ENCODE assay signal across 27 cellular contexts in genomic region chr10:36516281-36516680, GRCh38.
"Had no signal": no experiment of that assay in that cellular context is flagged by ENCODE, and none has a peak within 500 bp of the region (broad histone marks: within the 10 kb centered on the region; RNA-seq: fewer than 3 reads in every experiment).

No MANE protein-coding gene starts in this region.

- H3K27ac ChIP-seq: neutrophil, pancreas, prostate gland, right atrium auricular region, right lobe of liver, sigmoid colon, stomach, thoracic aorta, thyroid gland, tibial nerve, upper lobe of left lung, vagina had no signal

- H3K36me3 ChIP-seq: neutrophil, pancreas, prostate gland, right atrium auricular region, right lobe of liver, sigmoid colon, stomach, thoracic aorta, thyroid gland, tibial nerve, upper lobe of left lung, vagina had no signal

- H3K27me3 ChIP-seq: neutrophil, pancreas, right atrium auricular region, right lobe of liver, sigmoid colon, stomach, thyroid gland, tibial nerve, upper lobe of left lung, vagina had no signal

- H3K9me3 ChIP-seq: neutrophil, pancreas, prostate gland, right lobe of liver, thoracic aorta, thyroid gland, vagina had no signal

- DNase-seq: naive thymus-derived CD8-positive, alpha-beta T cell; nephron progenitor cell; nucleus accumbens; pancreas; retina; right lobe of liver; sigmoid colon; small intestine; stimulated activated CD4-positive, alpha-beta T cell treated with anti-CD3 and anti-CD28 coated beads, Interleukin-15, amount 100 ng/mL, for 24 hours; stimulated activated CD4-positive, alpha-beta T cell treated with anti-CD3 and anti-CD28 coated beads, Interleukin-2, amount 100 ng/mL, for 24 hours; stimulated activated CD4-positive, alpha-beta T cell treated with anti-CD3 and anti-CD28 coated beads, Interleukin-2, amount 100 ng/mL, for 48 hours; stimulated activated CD4-positive, alpha-beta T cell treated with anti-CD3 and anti-CD28 coated beads, Interleukin-4, amount 100 ng/mL, for 24 hours; stimulated activated naive B cell treated with anti-CD40 and anti-IgM and Interleukin-4, amounts not matched to agents 10 μg/mL and 1 μg/mL and 100 μg/mL, for 72 hours; stimulated activated naive CD4-positive, alpha-beta T cell treated with Interleukin-2 at 50 U/mL for 16 hours; stomach; thyroid gland; trophoblast cell; upper lobe of left lung had no signal

- H3K4me3 ChIP-seq: pancreas, prostate gland, right atrium auricular region, right lobe of liver, sigmoid colon, stomach, thoracic aorta, thyroid gland, tibial nerve, upper lobe of left lung, vagina had no signal

- ATAC-seq: naive thymus-derived CD8-positive, alpha-beta T cell; natural killer cell treated with Interleukin-12 subunit alpha and Interleukin-12 subunit beta and Interleukin-15 and Interleukin-18, amount 100 ng/mL, for 72 hours; pancreas; right lobe of liver; stimulated activated effector memory CD8-positive, alpha-beta T cell treated with anti-CD3 and anti-CD28 coated beads, Interleukin-12 subunit alpha, Interleukin-12 subunit beta, amount 100 ng/mL, for 72 hours; stimulated activated naive B cell treated with anti-CD40 and anti-IgM and Interleukin-4, amounts not matched to agents 10 μg/mL and 1 μg/mL and 100 μg/mL, for 72 hours had no signal

- H3K4me1 ChIP-seq: pancreas, prostate gland, right atrium auricular region, right lobe of liver, sigmoid colon, stomach, thyroid gland, upper lobe of left lung, vagina had no signal

- FAIRE-seq: pancreas, small intestine, urothelium cell line had no signal
